In the genomic region with DNA sequence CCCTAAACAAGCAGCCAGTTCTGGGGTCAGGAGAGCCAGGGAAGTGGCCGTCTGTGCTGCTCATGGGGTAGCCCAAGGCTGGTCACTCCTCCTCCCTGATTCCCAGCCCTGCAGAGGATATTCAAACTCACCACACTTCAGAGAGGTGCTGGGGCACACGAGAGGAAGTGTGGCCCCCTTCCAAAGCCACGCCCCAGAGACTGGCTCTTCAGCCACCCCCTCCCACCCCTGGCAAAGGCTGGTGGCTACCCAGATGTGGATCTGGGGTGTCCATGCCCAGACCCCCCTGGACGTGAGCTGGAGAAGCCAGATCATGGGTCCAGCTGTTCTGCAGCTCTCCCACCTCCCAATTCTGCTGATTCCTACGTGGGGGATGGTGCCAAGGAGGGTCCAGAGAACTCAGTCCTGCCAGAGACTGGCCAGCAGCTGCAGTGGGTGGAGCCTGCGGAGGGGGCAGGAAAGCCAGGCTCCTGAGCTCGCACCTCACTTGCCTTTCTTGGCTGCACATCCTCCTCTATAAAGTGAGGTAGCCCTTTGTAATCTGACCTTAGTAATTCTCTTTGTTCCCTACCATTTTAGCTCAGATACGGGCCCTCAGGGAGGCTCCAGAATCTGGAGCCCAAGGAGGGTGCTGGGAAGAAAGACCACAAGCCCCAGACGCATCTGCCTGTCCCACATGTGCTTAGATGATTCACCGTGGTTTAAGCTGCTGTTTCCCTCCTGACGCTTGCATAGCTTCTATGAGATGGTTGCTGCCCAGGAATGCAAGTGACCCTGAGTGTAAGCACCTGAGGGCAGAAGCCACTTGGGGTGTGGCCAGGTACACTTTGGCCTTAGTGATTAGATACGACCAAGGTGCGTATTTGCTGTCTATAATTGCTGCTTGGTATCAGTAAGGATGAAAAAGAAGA, we compare ENCODE assay signal across 25 cellular contexts. TPM values are rescaled to one million over a fixed set of nuclear protein-coding genes. Genes with fewer than 3 reads are reported as not detected.
DNase-seq lines count a peak whose midpoint lies in the region; ATAC-seq and TF ChIP-seq lines count a peak whose summit lies in the region.
"Had no signal": no experiment of that assay in that cellular context is flagged by ENCODE, and none has a peak within 500 bp of the region (broad histone marks: within the 10 kb centered on the region; RNA-seq: fewer than 3 reads in every experiment).

No MANE protein-coding gene starts in this region.

- H4K20me1 ChIP-seq in osteoblast (ENCODE audit: insufficient read depth, low read length) = no peaks in the 10 kb centered on the region

- H3K36me3 ChIP-seq in osteoblast (ENCODE audit: insufficient read depth, low read length) = no peaks in the 10 kb centered on the region
- H3K36me3 ChIP-seq: pancreas, tibial artery had no signal

- no peaks in the 10 kb centered on the region for H3K9me3 Mint-ChIP-seq in activated CD4-positive, alpha-beta T cell treated with anti-CD3 and anti-CD28 coated beads for 36 hours (ENCODE audit: low read depth)
- H3K9me3 Mint-ChIP-seq: activated naive CD8-positive, alpha-beta T cell treated with anti-CD3 and anti-CD28 coated beads, Interleukin-2, amount 10 ng/mL, durations not matched to agents 7 days and 5 days; CD4-positive, CD25-positive, alpha-beta regulatory T cell; immature natural killer cell; nephron; stimulated activated naive CD8-positive, alpha-beta T cell treated with anti-CD3 and anti-CD28 coated beads, Interleukin-15, Interleukin-2, amounts not matched to agents 100 ng/mL and 50 ng/mL, for 24 hours had no signal

- H3K4me3 ChIP-seq in epithelial cell of esophagus (ENCODE audit: low read length) (no peak overlapping the region), osteoblast (ENCODE audit: insufficient read depth, low read length) (no peak overlapping the region)
- H3K4me3 ChIP-seq: pancreas, tibial artery had no signal

- CTCF ChIA-PET in activated CD4-positive, alpha-beta T cell treated with anti-CD3 and anti-CD28 coated beads for 36 hours (lab: Charles Lee) = interaction anchor here (0.6 to 1.2 kb wide), 4 partner anchors 8 to 734 kb away, joined by 3 to 4 read pairs (median 4); no protein-coding TSS in a partner anchor

- H2AFZ ChIP-seq in osteoblast (ENCODE audit: low read length) = no peak overlapping the region

- H3K27ac ChIP-seq in osteoblast (ENCODE audit: low read depth, low read length) = no peak overlapping the region
- H3K27ac ChIP-seq: pancreas, tibial artery had no signal

- no peak overlapping the region for H3K4me2 ChIP-seq in osteoblast (ENCODE audit: insufficient read depth, low read length)

- no peaks in the 10 kb centered on the region for H3K36me3 Mint-ChIP-seq in activated CD4-positive, alpha-beta T cell treated with anti-CD3 and anti-CD28 coated beads for 36 hours (ENCODE audit: low read depth)
- H3K36me3 Mint-ChIP-seq: CD4-positive, CD25-positive, alpha-beta regulatory T cell; immature natural killer cell had no signal

- H3K4me1 Mint-ChIP-seq in activated CD4-positive, alpha-beta T cell treated with anti-CD3 and anti-CD28 coated beads for 36 hours = peaks cover 2% of the 10 kb centered on the region
- H3K4me1 Mint-ChIP-seq: CD4-positive, CD25-positive, alpha-beta regulatory T cell; immature natural killer cell had no signal

- ATAC-seq in GM21723 (IDR thresholded peaks at IDR 0.05; ENCODE audit: unreplicated experiment) (no peak), HG03521 (IDR thresholded peaks at IDR 0.05; ENCODE audit: unreplicated experiment) (no peak)
- ATAC-seq in activated CD4-positive, alpha-beta T cell treated with anti-CD3 and anti-CD28 coated beads for 36 hours = no peak
- ATAC-seq: activated CD4-positive, CD25-positive, alpha-beta regulatory T cell treated with anti-CD3 and anti-CD28 coated beads, Interleukin-2, amount 50 U/mL, for 24 hours; activated CD8-positive, alpha-beta T cell treated with anti-CD3 and anti-CD28 coated beads, Interleukin-2, amount 10 ng/mL, durations not matched to agents 7 days and 5 days; pancreas; right cardiac atrium had no signal

- no peaks in the 10 kb centered on the region for H3K27me3 ChIP-seq in osteoblast (ENCODE audit: insufficient read depth, low read length)
- H3K27me3 ChIP-seq: pancreas had no signal

- no peak overlapping the region for H3K27ac Mint-ChIP-seq in activated CD4-positive, alpha-beta T cell treated with anti-CD3 and anti-CD28 coated beads for 36 hours
- H3K27ac Mint-ChIP-seq: activated CD8-positive, alpha-beta T cell treated with anti-CD3 and anti-CD28 coated beads, Interleukin-2, amount 10 ng/mL, durations not matched to agents 7 days and 5 days; activated naive CD8-positive, alpha-beta T cell treated with anti-CD3 and anti-CD28 coated beads, Interleukin-2, amount 10 ng/mL, durations not matched to agents 7 days and 5 days; CD4-positive, CD25-positive, alpha-beta regulatory T cell; immature natural killer cell; nephron; stimulated activated naive CD8-positive, alpha-beta T cell treated with anti-CD3 and anti-CD28 coated beads, Interleukin-15, Interleukin-2, amounts not matched to agents 100 ng/mL and 50 ng/mL, for 24 hours had no signal

- no peaks in the 10 kb centered on the region for H3K27me3 Mint-ChIP-seq in activated CD4-positive, alpha-beta T cell treated with anti-CD3 and anti-CD28 coated beads for 36 hours
- H3K27me3 Mint-ChIP-seq: activated naive CD8-positive, alpha-beta T cell treated with anti-CD3 and anti-CD28 coated beads, Interleukin-2, amount 10 ng/mL, durations not matched to agents 7 days and 5 days; stimulated activated naive CD8-positive, alpha-beta T cell treated with anti-CD3 and anti-CD28 coated beads, Interleukin-15, Interleukin-2, amounts not matched to agents 100 ng/mL and 50 ng/mL, for 24 hours had no signal

- no peaks in the 10 kb centered on the region for H3K4me1 ChIP-seq in osteoblast (ENCODE audit: insufficient read depth, low read length)
- H3K4me1 ChIP-seq: pancreas, tibial artery had no signal

- TF ChIP-seq CTCF in epithelial cell of esophagus (IDR thresholded peaks at IDR 0.05; ENCODE audit: insufficient read depth, low read depth, low read length, missing control alignments) (no peak), osteoblast (IDR thresholded peaks at IDR 0.05; ENCODE audit: extremely low read depth, low read depth, low read length) (no peak)

- intact Hi-C loops in activated CD4-positive, alpha-beta T cell treated with anti-CD3 and anti-CD28 coated beads for 36 hours (cut with DNase I, micrococcal nuclease) = no loop called here

- no peaks in the 10 kb centered on the region for H3K9me3 ChIP-seq in osteoblast (ENCODE audit: low read depth, low read length)
- H3K9me3 ChIP-seq: pancreas, tibial artery had no signal

- POLR2A ChIA-PET in activated CD4-positive, alpha-beta T cell treated with anti-CD3 and anti-CD28 coated beads for 36 hours (lab: Charles Lee) = no interaction called here

- DNase-seq in ELF-1 (ENCODE audit: low read depth, low spot score) (peak; percentile 53), RPMI7951 (ENCODE audit: low read depth) (peak; percentile 54), epithelial cell of esophagus (ENCODE audit: low read depth) (peak; percentile 68), osteoblast (ENCODE audit: insufficient read length, low spot score, missing footprints) (peak; percentile 22), NCI-H2227 treated with DMSO at 0.1 percent for 48 hours (lab: John Stamatoyannopoulos, UW) (no peak)
- no peak for DNase-seq in activated CD4-positive, alpha-beta T cell treated with anti-CD3 and anti-CD28 coated beads for 36 hours
- DNase-seq: activated CD8-positive, alpha-beta T cell treated with anti-CD3 and anti-CD28 coated beads, Interleukin-2, amount 10 ng/mL, durations not matched to agents 7 days and 5 days; activated effector memory CD4-positive, alpha-beta T cell treated with anti-CD3 and anti-CD28 coated beads, Interleukin-2, amount 50 U/mL, for 16 hours; activated naive CD8-positive, alpha-beta T cell treated with anti-CD3 and anti-CD28 coated beads, Interleukin-2, amount 10 ng/mL, durations not matched to agents 7 days and 5 days; activated T-cell treated with anti-CD3 and anti-CD28 coated beads for 4 hours; CD4-positive, CD25-positive, alpha-beta regulatory T cell; cerebellar nuclear complex; foreskin fibroblast; immature natural killer cell; NCI-H1694; NCI-H526 treated with DMSO at 0.1 percent for 48 hours; pancreas; right cardiac atrium; stimulated activated CD4-positive, alpha-beta T cell treated with anti-CD3 and anti-CD28 coated beads, Interleukin-4, amount 100 ng/mL, for 4 hours had no signal

- H3K79me2 ChIP-seq in osteoblast (ENCODE audit: insufficient read depth, low read length) = no peaks in the 10 kb centered on the region

- no peak overlapping the region for H3K4me3 Mint-ChIP-seq in activated CD4-positive, alpha-beta T cell treated with anti-CD3 and anti-CD28 coated beads for 36 hours
- H3K4me3 Mint-ChIP-seq: activated CD8-positive, alpha-beta T cell treated with anti-CD3 and anti-CD28 coated beads, Interleukin-2, amount 10 ng/mL, durations not matched to agents 7 days and 5 days; activated naive CD8-positive, alpha-beta T cell treated with anti-CD3 and anti-CD28 coated beads, Interleukin-2, amount 10 ng/mL, durations not matched to agents 7 days and 5 days; CD4-positive, CD25-positive, alpha-beta regulatory T cell; immature natural killer cell; nephron; stimulated activated naive CD8-positive, alpha-beta T cell treated with anti-CD3 and anti-CD28 coated beads, Interleukin-15, Interleukin-2, amounts not matched to agents 100 ng/mL and 50 ng/mL, for 24 hours had no signal

RNA-seq across cellular contexts. Expression of a gene that starts 15.3 kb away (rescaled TPM):
- 1.1 and 1.6 TPM in 2 replicates for total RNA-seq in RPMI7951 (2014; rRNA removed; shearing (Covaris generic))
- total RNA-seq in osteoblast = under 0.01 TPM in 2 replicates
- under 1 TPM; 0.23 to 0.27 TPM for total RNA-seq in activated CD4-positive, alpha-beta T cell treated with anti-CD3 and anti-CD28 coated beads for 36 hours

Comparison
In these comparisons a context has a peak if more than half of its experiments do, and no peak if none do; other contexts are left out.
1. DNase-seq: peak in ELF-1 (single experiment), RPMI7951 (single experiment), epithelial cell of esophagus (single experiment) and osteoblast (single experiment); none in NCI-H2227 treated with DMSO at 0.1 percent for 48 hours (single experiment) and activated CD4-positive, alpha-beta T cell treated with anti-CD3 and anti-CD28 coated beads for 36 hours (single experiment).